ENCODE assay signal across 19 cellular contexts in genomic region chr10:7317799-7318446, GRCh38.
DNase-seq lines count a peak whose midpoint lies in the region; ATAC-seq and TF ChIP-seq lines count a peak whose summit lies in the region.
"Had no signal": no experiment of that assay in that cellular context is flagged by ENCODE, and none has a peak within 500 bp of the region (broad histone marks: within the 10 kb centered on the region; RNA-seq: fewer than 3 reads in every experiment).

No MANE protein-coding gene starts in this region.

- peaks cover 0 to 27% of the 10 kb centered on the region in 2 donors for H3K4me1 ChIP-seq in right atrium auricular region
- H3K4me1 ChIP-seq in gastrocnemius medialis: peaks cover 9 to 16% of the 10 kb centered on the region in 2 donors
- H3K4me1 ChIP-seq in sigmoid colon: peaks cover 0 to 14% (median 7%) of the 10 kb centered on the region in 4 donors

- TF ChIP-seq CTCF in CD4-positive, alpha-beta T cell (IDR thresholded peaks at IDR 0.05): no peak
- TF ChIP-seq CTCF in GM13977 (IDR thresholded peaks at IDR 0.05; ENCODE audit: extremely low read depth, insufficient read depth, missing control alignments): no peak
- no peak for TF ChIP-seq CTCF in right atrium auricular region (IDR thresholded peaks at IDR 0.05)
- TF ChIP-seq CTCF in gastrocnemius medialis (IDR thresholded peaks at IDR 0.05 in 4 of 5, conservative IDR thresholded peaks at IDR 0.05 in 1 of 5): no peak
- TF ChIP-seq CTCF in sigmoid colon (IDR thresholded peaks at IDR 0.05): no peak

- CTCF ChIA-PET in CD4-positive, alpha-beta T cell (lab: Charles Lee): interaction anchor here (0.6 kb wide), 1 partner anchor 47 kb away, joined by 4 read pairs; no protein-coding TSS in a partner anchor

- no peaks in the 10 kb centered on the region for H3K27me3 ChIP-seq in CD4-positive, alpha-beta T cell (ENCODE audit: control insufficient read depth, insufficient read depth, low read length)
- H3K27me3 ChIP-seq in right atrium auricular region: no peaks in the 10 kb centered on the region
- H3K27me3 ChIP-seq in gastrocnemius medialis: no peaks in the 10 kb centered on the region
- no peaks in the 10 kb centered on the region for H3K27me3 ChIP-seq in sigmoid colon
- H3K27me3 ChIP-seq: cardiac muscle cell, hepatocyte, transverse colon had no signal

- peaks cover 71% of the 10 kb centered on the region for H3K4me1 Mint-ChIP-seq in CD4-positive, alpha-beta T cell (ENCODE audit: low read depth)

- ATAC-seq in CD4-positive, alpha-beta T cell (ENCODE audit: poor library complexity): no peak
- ATAC-seq in gastrocnemius medialis: no peak
- ATAC-seq: PC-3 had no signal

- H3K27ac Mint-ChIP-seq in CD4-positive, alpha-beta T cell: peak overlapping the region; percentile 63
- H3K27ac Mint-ChIP-seq: activated CD4-positive, alpha-beta T cell treated with anti-CD3 and anti-CD28 coated beads, Interleukin-2, amount 10 ng/mL, durations not matched to agents 24 days and 14 days had no signal

- WGBS in sigmoid colon, 2 donors: 45 to 49% methylated on average over 4 of the region's 4 CpGs

- TF ChIP-seq POLR2A in gastrocnemius medialis (IDR thresholded peaks at IDR 0.05) (no peak), sigmoid colon (IDR thresholded peaks at IDR 0.05) (no peak)

- H3K9me3 ChIP-seq in CD4-positive, alpha-beta T cell (ENCODE audit: control insufficient read depth, low read length): peaks cover 10% of the 10 kb centered on the region
- no peaks in the 10 kb centered on the region for H3K9me3 ChIP-seq in right atrium auricular region
- H3K9me3 ChIP-seq in gastrocnemius medialis: no peaks in the 10 kb centered on the region
- no peaks in the 10 kb centered on the region for H3K9me3 ChIP-seq in sigmoid colon
- H3K9me3 ChIP-seq: transverse colon had no signal

- in situ Hi-C loops in GM13977 (cut with MboI; ENCODE audit: low pct_unique_long_range_greater_than_20kb, low sequenced_read_pairs, unreplicated experiment) (no loop called here), KBM-7 (cut with MboI; ENCODE audit: low pct_unique_long_range_greater_than_20kb, low sequenced_read_pairs) (no loop called here), gastrocnemius medialis (cut with MboI; ENCODE audit: low sequenced_read_pairs in 4 of 4) (no loop called here)

- H3K27me3 Mint-ChIP-seq in CD4-positive, alpha-beta T cell: no peaks in the 10 kb centered on the region
- H3K27me3 Mint-ChIP-seq: activated CD4-positive, alpha-beta T cell treated with anti-CD3 and anti-CD28 coated beads, Interleukin-2, amount 10 ng/mL, durations not matched to agents 24 days and 14 days had no signal

- H3K4me3 ChIP-seq in right atrium auricular region (no peak overlapping the region), gastrocnemius medialis (no peak overlapping the region), sigmoid colon (no peak overlapping the region)
- H3K4me3 ChIP-seq: cardiac muscle cell, hepatocyte, transverse colon had no signal

- intact Hi-C loops in CD4-positive, alpha-beta T cell (cut with DNase I, micrococcal nuclease): no loop called here
- intact Hi-C loops in gastrocnemius medialis (cut with DNase I; ENCODE audit: low total_unique reads): no loop called here
- intact Hi-C loops in sigmoid colon (cut with DNase I): no loop called here

- POLR2A ChIA-PET in CD4-positive, alpha-beta T cell (lab: Charles Lee): no interaction called here

- TF ChIP-seq EP300 in sigmoid colon (IDR thresholded peaks at IDR 0.05): no peak

- peaks cover 52% of the 10 kb centered on the region for H3K36me3 Mint-ChIP-seq in CD4-positive, alpha-beta T cell (ENCODE audit: low read depth)

- no peak overlapping the region for H3K4me3 Mint-ChIP-seq in CD4-positive, alpha-beta T cell
- H3K4me3 Mint-ChIP-seq: activated CD4-positive, alpha-beta T cell treated with anti-CD3 and anti-CD28 coated beads, Interleukin-2, amount 10 ng/mL, durations not matched to agents 24 days and 14 days had no signal

- H3K36me3 ChIP-seq in right atrium auricular region: no peaks in the 10 kb centered on the region
- no peaks in the 10 kb centered on the region for H3K36me3 ChIP-seq in gastrocnemius medialis
- H3K36me3 ChIP-seq in sigmoid colon: no peaks in the 10 kb centered on the region
- H3K36me3 ChIP-seq: cardiac muscle cell, transverse colon had no signal

- H3K27ac ChIP-seq in CD4-positive, alpha-beta T cell (ENCODE audit: low read depth, low read length): no peak overlapping the region
- H3K27ac ChIP-seq in right atrium auricular region: no peak overlapping the region
- no peak overlapping the region for H3K27ac ChIP-seq in gastrocnemius medialis
- H3K27ac ChIP-seq in sigmoid colon: no peak overlapping the region
- H3K27ac ChIP-seq: cardiac muscle cell, hepatocyte, transverse colon had no signal

- peaks cover 4% of the 10 kb centered on the region for H3K9me3 Mint-ChIP-seq in CD4-positive, alpha-beta T cell

- DNase-seq in CD4-positive, alpha-beta T cell: no peak
- peak; percentile 25 for DNase-seq in GM13977 (ENCODE audit: low spot score)
- DNase-seq in KBM-7: peak; percentile 25
- DNase-seq in cerebellum (ENCODE audit: low spot score): peak; percentile 45
- DNase-seq in right atrium auricular region (ENCODE audit: low spot score): no peak
- no peak for DNase-seq in DMS79 treated with DMSO at 0.1 percent for 48 hours (lab: John Stamatoyannopoulos, UW)
- no peak for DNase-seq in gastrocnemius medialis
- no peak for DNase-seq in sigmoid colon
- DNase-seq: activated CD4-positive, alpha-beta T cell treated with anti-CD3 and anti-CD28 coated beads, Interleukin-2, amount 10 ng/mL, durations not matched to agents 24 days and 14 days; activated T-cell treated with anti-CD3 and anti-CD28 coated beads, Interleukin-2, amount 50 U/mL, for 1 hour; effector CD4-positive, alpha-beta T cell; kidney glomerular epithelial cell; NCI-H2029; NCI-H524; PC-3; stimulated activated CD4-positive, alpha-beta T cell treated with anti-CD3 and anti-CD28 coated beads, Interleukin-4, amount 100 ng/mL, for 4 hours; transverse colon had no signal

Comparison
In these comparisons a context has a peak if more than half of its experiments do, and no peak if none do; other contexts are left out.
1. DNase-seq: peak in GM13977 (single experiment), KBM-7 (single experiment) and cerebellum (single experiment); none in CD4-positive, alpha-beta T cell (0 of 10), right atrium auricular region (single experiment), DMS79 treated with DMSO at 0.1 percent for 48 hours (single experiment), gastrocnemius medialis (0 of 2) and sigmoid colon (single experiment).